In the genomic region with DNA sequence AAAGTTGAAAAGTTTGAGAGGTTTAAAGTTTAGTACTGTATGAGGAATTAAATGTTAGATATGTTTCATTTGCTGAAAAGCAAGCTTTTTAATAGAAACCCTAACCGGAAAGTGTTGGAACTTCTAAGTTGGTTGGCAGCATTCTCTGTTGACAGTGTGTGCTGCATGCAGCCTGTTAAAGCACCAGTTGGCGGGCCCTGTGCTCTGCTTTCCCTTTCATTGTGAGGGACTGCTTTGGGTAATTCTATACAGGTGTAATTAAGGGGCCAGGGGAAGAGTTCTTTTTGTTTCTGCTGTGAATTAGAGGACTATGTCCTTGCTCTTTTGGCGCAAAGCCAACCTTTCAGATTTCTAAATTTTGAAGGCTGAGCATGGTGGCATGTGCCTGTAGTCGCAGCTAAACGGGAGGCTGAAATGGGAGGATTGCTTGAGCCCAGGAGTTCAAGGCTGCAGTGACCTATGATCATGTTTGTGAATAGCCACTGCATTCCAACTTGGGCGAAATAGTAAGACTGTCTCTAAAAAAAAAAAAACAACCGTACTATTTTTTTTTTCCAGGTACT, we compare ENCODE assay signal across 1 cellular context.
TF ChIP-seq lines count a peak whose summit lies in the region.

No MANE protein-coding gene starts in this region.

TF ChIP-seq in GM23338, 12 proteins besides CTCF, POLR2A, EP300 and RAD21 (continued from another document):
- TF ChIP-seq ZNF462 (CRISPR knock-in tag; IDR thresholded peaks at IDR 0.05): no peak
- no peak for TF ChIP-seq CREB1 (CRISPR knock-in tag; IDR thresholded peaks at IDR 0.05; ENCODE audit: low read depth)
- TF ChIP-seq NANOG (IDR thresholded peaks at IDR 0.05; ENCODE audit: borderline replicate concordance): no peak
- TF ChIP-seq, protein P1, sequence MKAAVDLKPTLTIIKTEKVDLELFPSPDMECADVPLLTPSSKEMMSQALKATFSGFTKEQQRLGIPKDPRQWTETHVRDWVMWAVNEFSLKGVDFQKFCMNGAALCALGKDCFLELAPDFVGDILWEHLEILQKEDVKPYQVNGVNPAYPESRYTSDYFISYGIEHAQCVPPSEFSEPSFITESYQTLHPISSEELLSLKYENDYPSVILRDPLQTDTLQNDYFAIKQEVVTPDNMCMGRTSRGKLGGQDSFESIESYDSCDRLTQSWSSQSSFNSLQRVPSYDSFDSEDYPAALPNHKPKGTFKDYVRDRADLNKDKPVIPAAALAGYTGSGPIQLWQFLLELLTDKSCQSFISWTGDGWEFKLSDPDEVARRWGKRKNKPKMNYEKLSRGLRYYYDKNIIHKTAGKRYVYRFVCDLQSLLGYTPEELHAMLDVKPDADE (IDR thresholded peaks at IDR 0.05): no peak
- TF ChIP-seq ZNF331 (CRISPR knock-in tag; IDR thresholded peaks at IDR 0.05; ENCODE audit: low read depth): no peak
- TF ChIP-seq, protein P2, sequence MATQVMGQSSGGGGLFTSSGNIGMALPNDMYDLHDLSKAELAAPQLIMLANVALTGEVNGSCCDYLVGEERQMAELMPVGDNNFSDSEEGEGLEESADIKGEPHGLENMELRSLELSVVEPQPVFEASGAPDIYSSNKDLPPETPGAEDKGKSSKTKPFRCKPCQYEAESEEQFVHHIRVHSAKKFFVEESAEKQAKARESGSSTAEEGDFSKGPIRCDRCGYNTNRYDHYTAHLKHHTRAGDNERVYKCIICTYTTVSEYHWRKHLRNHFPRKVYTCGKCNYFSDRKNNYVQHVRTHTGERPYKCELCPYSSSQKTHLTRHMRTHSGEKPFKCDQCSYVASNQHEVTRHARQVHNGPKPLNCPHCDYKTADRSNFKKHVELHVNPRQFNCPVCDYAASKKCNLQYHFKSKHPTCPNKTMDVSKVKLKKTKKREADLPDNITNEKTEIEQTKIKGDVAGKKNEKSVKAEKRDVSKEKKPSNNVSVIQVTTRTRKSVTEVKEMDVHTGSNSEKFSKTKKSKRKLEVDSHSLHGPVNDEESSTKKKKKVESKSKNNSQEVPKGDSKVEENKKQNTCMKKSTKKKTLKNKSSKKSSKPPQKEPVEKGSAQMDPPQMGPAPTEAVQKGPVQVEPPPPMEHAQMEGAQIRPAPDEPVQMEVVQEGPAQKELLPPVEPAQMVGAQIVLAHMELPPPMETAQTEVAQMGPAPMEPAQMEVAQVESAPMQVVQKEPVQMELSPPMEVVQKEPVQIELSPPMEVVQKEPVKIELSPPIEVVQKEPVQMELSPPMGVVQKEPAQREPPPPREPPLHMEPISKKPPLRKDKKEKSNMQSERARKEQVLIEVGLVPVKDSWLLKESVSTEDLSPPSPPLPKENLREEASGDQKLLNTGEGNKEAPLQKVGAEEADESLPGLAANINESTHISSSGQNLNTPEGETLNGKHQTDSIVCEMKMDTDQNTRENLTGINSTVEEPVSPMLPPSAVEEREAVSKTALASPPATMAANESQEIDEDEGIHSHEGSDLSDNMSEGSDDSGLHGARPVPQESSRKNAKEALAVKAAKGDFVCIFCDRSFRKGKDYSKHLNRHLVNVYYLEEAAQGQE (IDR thresholded peaks at IDR 0.05; ENCODE audit: unreplicated experiment): no peak
